8 cellular contexts compared by ENCODE assay signal in the genomic region with DNA sequence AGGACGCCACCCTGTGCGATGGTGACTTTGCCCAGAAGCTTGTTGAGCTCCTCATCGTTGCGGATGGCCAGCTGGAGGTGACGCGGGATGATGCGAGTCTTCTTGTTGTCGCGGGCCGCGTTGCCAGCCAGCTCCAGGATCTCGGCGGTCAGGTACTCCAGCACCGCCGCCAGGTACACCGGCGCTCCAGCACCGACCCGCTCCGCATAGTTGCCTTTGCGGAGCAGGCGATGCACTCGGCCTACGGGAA.
A peak's percentile ranks its signal among the peaks of the same experiment; 100 is the strongest.
DNase-seq lines count a peak whose midpoint lies in the region; ATAC-seq and TF ChIP-seq lines count a peak whose summit lies in the region.
"Not testable (repeated sequence)": the region's sequence is repeated elsewhere in the genome, so short reads cannot be mapped to it uniquely, and the experiment has no call there.

No MANE protein-coding gene starts in this region.

- CTCF ChIA-PET in naive thymus-derived CD4-positive, alpha-beta T cell (lab: Charles Lee) = interaction anchor here (1.3 to 1.8 kb wide), 3 partner anchors 60 to 80 kb away, joined by 5 to 6 read pairs (median 5); a partner anchor contains a TSS

- peak overlapping the region; percentile 86 to 96 (median 94) for H3K4me3 Mint-ChIP-seq in CD4-positive, CD25-positive, alpha-beta regulatory T cell
- peak overlapping the region; percentile 96 for H3K4me3 Mint-ChIP-seq in T-helper 2 cell treated with Interferon-gamma antibody and Interleukin-4, amounts not matched to agents 5 μg/mL and 100 μg/mL, for 36 hours
- H3K4me3 Mint-ChIP-seq in naive thymus-derived CD4-positive, alpha-beta T cell = peak overlapping the region; percentile 82 to 93 (median 88)
- H3K4me3 Mint-ChIP-seq in stimulated activated naive CD8-positive, alpha-beta T cell treated with anti-CD3 and anti-CD28 coated beads, Interleukin-15, Interleukin-2, amounts not matched to agents 100 ng/mL and 50 ng/mL, for 24 hours = peak overlapping the region; percentile 82

- H3K4me1 ChIP-seq in CD4-positive, CD25-positive, alpha-beta regulatory T cell (ENCODE audit: control insufficient read depth, insufficient read depth, low read length, poor library complexity, severe bottlenecking) = peaks cover 35% of the 10 kb centered on the region
- not testable (repeated sequence) for H3K4me1 ChIP-seq in breast epithelium
- H3K4me1 ChIP-seq in heart right ventricle = peaks cover 0 to 42% (median 8%) of the 10 kb centered on the region in 9 donors
- H3K4me1 ChIP-seq in naive thymus-derived CD4-positive, alpha-beta T cell (ENCODE audit: control insufficient read depth in 2 of 2, insufficient read depth in 2 of 2, low read length in 2 of 2) = peaks cover 11 to 27% of the 10 kb centered on the region in 2 donors

- peak overlapping the region; percentile 94 to 96 (median 95) for H3K27ac Mint-ChIP-seq in CD4-positive, CD25-positive, alpha-beta regulatory T cell
- peak overlapping the region; percentile 100 for H3K27ac Mint-ChIP-seq in T-helper 2 cell treated with Interferon-gamma antibody and Interleukin-4, amounts not matched to agents 5 μg/mL and 100 μg/mL, for 36 hours
- peak overlapping the region; percentile 78 to 100 (median 92) for H3K27ac Mint-ChIP-seq in naive thymus-derived CD4-positive, alpha-beta T cell
- peak overlapping the region; percentile 97 for H3K27ac Mint-ChIP-seq in stimulated activated naive CD8-positive, alpha-beta T cell treated with anti-CD3 and anti-CD28 coated beads, Interleukin-15, Interleukin-2, amounts not matched to agents 100 ng/mL and 50 ng/mL, for 24 hours

- H3K36me3 ChIP-seq in CD4-positive, CD25-positive, alpha-beta regulatory T cell (ENCODE audit: control insufficient read depth, insufficient read depth, low read length); breast epithelium; heart right ventricle; naive thymus-derived CD4-positive, alpha-beta T cell (ENCODE audit: control insufficient read depth in 2 of 3, insufficient read depth in 3 of 3, low read length in 3 of 3): not testable (repeated sequence)

- not testable (repeated sequence) for TF ChIP-seq POLR2A in breast epithelium (IDR thresholded peaks at IDR 0.05)

- H3K27me3 ChIP-seq in CD4-positive, CD25-positive, alpha-beta regulatory T cell (ENCODE audit: control insufficient read depth, insufficient read depth, low read length); breast epithelium; naive thymus-derived CD4-positive, alpha-beta T cell (ENCODE audit: control insufficient read depth in 2 of 2, insufficient read depth in 2 of 2, low read length in 2 of 2): not testable (repeated sequence)
- peaks cover 0 to 97% (median 57%) of the 10 kb centered on the region in 7 donors for H3K27me3 ChIP-seq in heart right ventricle

- POLR2A ChIA-PET in naive thymus-derived CD4-positive, alpha-beta T cell (lab: Charles Lee) = interaction anchor here (0.7 to 10.6 kb wide), 15 partner anchors 8 to 1793 kb away, joined by 3 to 739 read pairs (median 6); a partner anchor contains a TSS

- peak overlapping the region; percentile 86 for H3K27ac ChIP-seq in CD4-positive, CD25-positive, alpha-beta regulatory T cell (ENCODE audit: insufficient read depth, low read length, poor library complexity, severe bottlenecking)
- H3K27ac ChIP-seq in breast epithelium (peak overlapping the region; percentile 62 to 66), heart right ventricle (peak overlapping the region in 1 of 10 donors; percentile 77)
- peak overlapping the region; percentile 67 for H3K27ac ChIP-seq in naive thymus-derived CD4-positive, alpha-beta T cell (ENCODE audit: low read depth, low read length)

- intact Hi-C loops in breast epithelium (cut with DNase I; ENCODE audit: low total_unique reads) = not testable (repeated sequence)
- intact Hi-C loops in heart right ventricle (cut with DNase I) = loop anchor here in 1 of 10 donors (5.0 kb wide), 1 partner anchor 58 kb away; a partner anchor contains a TSS
- intact Hi-C loops in naive thymus-derived CD4-positive, alpha-beta T cell (cut with micrococcal nuclease) = loop anchor here (1.0 to 10.0 kb wide), 12 partner anchors 10 to 1794 kb away; a partner anchor contains a TSS

- not testable (repeated sequence) for H3K27me3 Mint-ChIP-seq in CD4-positive, CD25-positive, alpha-beta regulatory T cell; T-helper 2 cell treated with Interferon-gamma antibody and Interleukin-4, amounts not matched to agents 5 μg/mL and 100 μg/mL, for 36 hours (ENCODE audit: low read depth); naive thymus-derived CD4-positive, alpha-beta T cell; stimulated activated naive CD8-positive, alpha-beta T cell treated with anti-CD3 and anti-CD28 coated beads, Interleukin-15, Interleukin-2, amounts not matched to agents 100 ng/mL and 50 ng/mL, for 24 hours

- not testable (repeated sequence) for H3K36me3 Mint-ChIP-seq in CD4-positive, CD25-positive, alpha-beta regulatory T cell; naive thymus-derived CD4-positive, alpha-beta T cell; stimulated activated naive CD8-positive, alpha-beta T cell treated with anti-CD3 and anti-CD28 coated beads, Interleukin-15, Interleukin-2, amounts not matched to agents 100 ng/mL and 50 ng/mL, for 24 hours (ENCODE audit: low read depth)
- peaks cover 10% of the 10 kb centered on the region for H3K36me3 Mint-ChIP-seq in T-helper 2 cell treated with Interferon-gamma antibody and Interleukin-4, amounts not matched to agents 5 μg/mL and 100 μg/mL, for 36 hours (ENCODE audit: low read depth)

- not testable (repeated sequence) for H3K9me3 Mint-ChIP-seq in CD4-positive, CD25-positive, alpha-beta regulatory T cell; T-helper 2 cell treated with Interferon-gamma antibody and Interleukin-4, amounts not matched to agents 5 μg/mL and 100 μg/mL, for 36 hours; naive thymus-derived CD4-positive, alpha-beta T cell; stimulated activated naive CD8-positive, alpha-beta T cell treated with anti-CD3 and anti-CD28 coated beads, Interleukin-15, Interleukin-2, amounts not matched to agents 100 ng/mL and 50 ng/mL, for 24 hours

- H3K9me3 ChIP-seq in CD4-positive, CD25-positive, alpha-beta regulatory T cell (ENCODE audit: control insufficient read depth in 2 of 2, low read length in 2 of 2); breast epithelium; heart right ventricle; naive thymus-derived CD4-positive, alpha-beta T cell (ENCODE audit: control insufficient read depth in 2 of 3, low read length in 3 of 3): not testable (repeated sequence)

- not testable (repeated sequence) for DNase-seq in CD4-positive, CD25-positive, alpha-beta regulatory T cell; T-helper 2 cell treated with Interferon-gamma antibody and Interleukin-4, amounts not matched to agents 5 μg/mL and 100 μg/mL, for 36 hours (ENCODE audit: low spot score); breast epithelium (ENCODE audit: low spot score in 2 of 2); heart right ventricle; naive thymus-derived CD4-positive, alpha-beta T cell

- ATAC-seq in CD4-positive, CD25-positive, alpha-beta regulatory T cell (ENCODE audit: low read depth in 2 of 2) = peak; percentile 9 to 11
- ATAC-seq in GM19455 (IDR thresholded peaks at IDR 0.05; ENCODE audit: unreplicated experiment) (peak; percentile 3), HG03175 (IDR thresholded peaks at IDR 0.05; ENCODE audit: unreplicated experiment) (peak; percentile 15), heart right ventricle (peak; percentile 4 to 50 (median 28))
- peak; percentile 34 for ATAC-seq in naive thymus-derived CD4-positive, alpha-beta T cell

- not testable (repeated sequence) for TF ChIP-seq CTCF in breast epithelium (IDR thresholded peaks at IDR 0.05); heart right ventricle (IDR thresholded peaks at IDR 0.05)

- H3K4me3 ChIP-seq in CD4-positive, CD25-positive, alpha-beta regulatory T cell (ENCODE audit: low read depth, low read length) = peak overlapping the region; percentile 91
- H3K4me3 ChIP-seq in breast epithelium (peak overlapping the region; percentile 23 to 70 (median 49)), heart right ventricle (peak overlapping the region in 9 of 10 donors; percentile 12 to 52 (median 42))
- H3K4me3 ChIP-seq in naive thymus-derived CD4-positive, alpha-beta T cell (ENCODE audit: low read length) = peak overlapping the region; percentile 72

- WGBS in heart right ventricle, 2 donors = 0 to 4% methylated on average over 3 to 6 of the region's 24 CpGs

- H3K4me1 Mint-ChIP-seq in CD4-positive, CD25-positive, alpha-beta regulatory T cell = peaks cover 5 to 46% (median 22%) of the 10 kb centered on the region in 4 donors
- peaks cover 50% of the 10 kb centered on the region for H3K4me1 Mint-ChIP-seq in T-helper 2 cell treated with Interferon-gamma antibody and Interleukin-4, amounts not matched to agents 5 μg/mL and 100 μg/mL, for 36 hours (ENCODE audit: low read depth)
- peaks cover 16 to 61% (median 37%) of the 10 kb centered on the region in 7 donors for H3K4me1 Mint-ChIP-seq in naive thymus-derived CD4-positive, alpha-beta T cell
- H3K4me1 Mint-ChIP-seq in stimulated activated naive CD8-positive, alpha-beta T cell treated with anti-CD3 and anti-CD28 coated beads, Interleukin-15, Interleukin-2, amounts not matched to agents 100 ng/mL and 50 ng/mL, for 24 hours (ENCODE audit: low read depth) = peaks cover 58% of the 10 kb centered on the region
